Comparison of ENCODE assay signal across 10 cellular contexts in the genomic region with DNA sequence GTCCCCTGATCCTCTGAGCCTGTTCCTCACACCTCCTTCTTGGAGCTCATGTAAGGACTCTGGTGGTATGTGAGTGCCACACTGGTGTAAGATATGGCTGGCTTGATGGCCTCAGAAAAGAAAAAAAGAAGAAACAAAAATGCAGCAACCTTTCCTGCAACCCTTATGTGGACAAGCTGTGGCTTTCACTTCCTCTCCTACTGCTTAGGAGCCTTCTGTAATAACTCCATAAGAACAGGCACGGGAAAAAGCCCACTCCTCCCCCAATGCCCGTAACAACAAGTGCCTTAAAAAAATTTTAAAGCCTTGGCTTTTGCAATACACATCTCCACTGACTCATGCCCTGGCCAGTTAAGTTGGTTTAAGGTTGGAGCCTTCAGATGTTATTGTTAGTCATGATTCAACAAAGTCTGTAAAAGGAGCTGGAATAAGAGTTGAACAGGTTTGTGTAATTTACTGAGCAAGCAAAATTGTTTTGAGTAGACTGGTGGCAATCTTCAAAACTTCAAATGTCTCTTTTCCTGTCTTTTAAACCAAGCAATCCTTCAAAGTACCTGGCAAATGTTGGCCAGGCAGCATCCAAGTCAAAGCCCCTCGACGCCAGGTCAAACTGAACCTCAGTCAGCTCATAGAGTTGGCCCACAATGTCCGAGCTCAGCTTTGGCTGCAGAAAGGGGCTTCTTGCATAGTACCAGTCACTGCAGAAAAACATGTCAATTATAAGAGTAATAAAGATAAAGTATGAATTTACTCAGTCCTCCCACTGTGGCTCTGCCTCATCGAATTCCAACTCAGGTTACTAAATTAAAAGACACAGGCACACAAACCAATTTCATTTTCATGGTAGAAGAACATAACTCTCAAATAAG. TPM values are rescaled to one million over a fixed set of nuclear protein-coding genes. Genes with fewer than 3 reads are reported as not detected.
A peak's percentile ranks its signal among the peaks of the same experiment; 100 is the strongest.
DNase-seq lines count a peak whose midpoint lies in the region; ATAC-seq and FAIRE-seq lines count a peak whose summit lies in the region.
"Had no signal": no experiment of that assay in that cellular context is flagged by ENCODE, and none has a peak within 500 bp of the region (broad histone marks: within the 10 kb centered on the region; RNA-seq: fewer than 3 reads in every experiment).

No MANE protein-coding gene starts in this region.

- no peak for FAIRE-seq in frontal cortex (lab: Jason Lieb, UNC)

- peak; percentile 62 for ATAC-seq in HG02678 (IDR thresholded peaks at IDR 0.05; ENCODE audit: unreplicated experiment)
- peak; percentile 41 for ATAC-seq in activated naive CD8-positive, alpha-beta T cell treated with anti-CD3 and anti-CD28 coated beads, Interleukin-2, amount 10 ng/mL, durations not matched to agents 7 days and 5 days (ENCODE audit: low read depth)
- no peak for ATAC-seq in GM19455 (IDR thresholded peaks at IDR 0.05; ENCODE audit: unreplicated experiment)
- ATAC-seq: body of pancreas, HCT116 had no signal

- POLR2A ChIA-PET in activated naive CD8-positive, alpha-beta T cell treated with anti-CD3 and anti-CD28 coated beads, Interleukin-2, amount 10 ng/mL, durations not matched to agents 7 days and 5 days (lab: Charles Lee), result interaction anchor here (1.1 to 12.9 kb wide), 5 partner anchors 11 to 30 kb away, joined by 3 to 85 read pairs (median 3); partner anchors contain the start of genes CXCR6 and FYCO1

- H3K4me3 Mint-ChIP-seq in activated naive CD8-positive, alpha-beta T cell treated with anti-CD3 and anti-CD28 coated beads, Interleukin-2, amount 10 ng/mL, durations not matched to agents 7 days and 5 days, result peak overlapping the region; percentile 55

- H3K9me3 Mint-ChIP-seq in activated naive CD8-positive, alpha-beta T cell treated with anti-CD3 and anti-CD28 coated beads, Interleukin-2, amount 10 ng/mL, durations not matched to agents 7 days and 5 days, result no peaks in the 10 kb centered on the region

- H3K4me1 Mint-ChIP-seq in activated naive CD8-positive, alpha-beta T cell treated with anti-CD3 and anti-CD28 coated beads, Interleukin-2, amount 10 ng/mL, durations not matched to agents 7 days and 5 days, result peaks cover 71% of the 10 kb centered on the region

- H3K27ac Mint-ChIP-seq in activated naive CD8-positive, alpha-beta T cell treated with anti-CD3 and anti-CD28 coated beads, Interleukin-2, amount 10 ng/mL, durations not matched to agents 7 days and 5 days, result peak overlapping the region; percentile 83

- peaks cover 71% of the 10 kb centered on the region for H3K36me3 Mint-ChIP-seq in activated naive CD8-positive, alpha-beta T cell treated with anti-CD3 and anti-CD28 coated beads, Interleukin-2, amount 10 ng/mL, durations not matched to agents 7 days and 5 days

- peak; percentile 47 for DNase-seq in Ammon's horn (ENCODE audit: low spot score)
- no peak for DNase-seq in activated naive CD8-positive, alpha-beta T cell treated with anti-CD3 and anti-CD28 coated beads, Interleukin-2, amount 10 ng/mL, durations not matched to agents 7 days and 5 days
- DNase-seq in medulla oblongata (ENCODE audit: extremely low spot score), result peak; percentile 49
- DNase-seq in frontal cortex (ENCODE audit: low spot score in 2 of 2), result no peak
- no peak for DNase-seq in ecto neural progenitor cell (ENCODE audit: low spot score)
- no peak for DNase-seq in T-helper 9 cell

- H3K27me3 Mint-ChIP-seq in activated naive CD8-positive, alpha-beta T cell treated with anti-CD3 and anti-CD28 coated beads, Interleukin-2, amount 10 ng/mL, durations not matched to agents 7 days and 5 days, result no peaks in the 10 kb centered on the region

RNA-seq across cellular contexts. Expression of gene FYCO1, which starts 22.9 kb away (rescaled TPM):
- total RNA-seq in activated naive CD8-positive, alpha-beta T cell treated with anti-CD3 and anti-CD28 coated beads, Interleukin-2, amount 10 ng/mL, durations not matched to agents 7 days and 5 days, result 10 to 100 TPM; 37.9 to 39.1 TPM
- total RNA-seq in frontal cortex, result 1.2 TPM

RNA-seq across cellular contexts. Expression of gene CXCR6, which starts 29.5 kb away (rescaled TPM):
- total RNA-seq in activated naive CD8-positive, alpha-beta T cell treated with anti-CD3 and anti-CD28 coated beads, Interleukin-2, amount 10 ng/mL, durations not matched to agents 7 days and 5 days, result 10 to 100 TPM; 12.4 to 13.5 TPM
- total RNA-seq in frontal cortex, result not detected

RNA-seq across cellular contexts. Expression of gene XCR1, which starts 54.5 kb away (rescaled TPM):
- total RNA-seq in activated naive CD8-positive, alpha-beta T cell treated with anti-CD3 and anti-CD28 coated beads, Interleukin-2, amount 10 ng/mL, durations not matched to agents 7 days and 5 days, result not detected
- not detected for total RNA-seq in frontal cortex
- total RNA-seq: body of pancreas had no signal

Comparison
In these comparisons a context has a peak if more than half of its experiments do, and no peak if none do; other contexts are left out.
1. DNase-seq: peak in Ammon's horn (single experiment) and medulla oblongata (single experiment); none in activated naive CD8-positive, alpha-beta T cell treated with anti-CD3 and anti-CD28 coated beads, Interleukin-2, amount 10 ng/mL, durations not matched to agents 7 days and 5 days (single experiment), frontal cortex (0 of 2), ecto neural progenitor cell (single experiment) and T-helper 9 cell (single experiment).
2. RNA of gene FYCO1, which starts 22.9 kb away (total RNA-seq): 37.9 to 39.1 TPM in activated naive CD8-positive, alpha-beta T cell treated with anti-CD3 and anti-CD28 coated beads, Interleukin-2, amount 10 ng/mL, durations not matched to agents 7 days and 5 days; 1.2 TPM in frontal cortex (single experiment); every median in the first group is over 10 times any median in the second.
3. RNA of gene CXCR6, which starts 29.5 kb away (total RNA-seq): 12.4 to 13.5 TPM in activated naive CD8-positive, alpha-beta T cell treated with anti-CD3 and anti-CD28 coated beads, Interleukin-2, amount 10 ng/mL, durations not matched to agents 7 days and 5 days; not detected in frontal cortex (single experiment); every median in the first group is over 10 times any median in the second.